18 cellular contexts compared by ENCODE assay signal in genomic region chr4:173937871-173938270, GRCh38.
"Had no signal": no experiment of that assay in that cellular context is flagged by ENCODE, and none has a peak within 500 bp of the region (broad histone marks: within the 10 kb centered on the region; RNA-seq: fewer than 3 reads in every experiment).

No MANE protein-coding gene starts in this region.

- H3K9me3 ChIP-seq: adrenal gland, gastrocnemius medialis, spleen, upper lobe of right lung had no signal

- DNase-seq: activated CD4-positive, alpha-beta T cell treated with anti-CD3 and anti-CD28 coated beads, Interleukin-2, amount 10 ng/mL, durations not matched to agents 7 days and 5 days; activated CD4-positive, CD25-positive, alpha-beta regulatory T cell treated with anti-CD3 and anti-CD28 coated beads, Interleukin-2, amount 50 U/mL, for 72 hours; activated T-cell treated with anti-CD3 and anti-CD28 coated beads, Interleukin-2, amount 50 U/mL, for 1 hour; adrenal gland; central memory CD4-positive, alpha-beta T cell; effector memory CD4-positive, alpha-beta T cell; gastrocnemius medialis; head of caudate nucleus; hypothalamus; naive thymus-derived CD4-positive, alpha-beta T cell; spleen; stimulated activated CD4-positive, alpha-beta T cell treated with anti-CD3 and anti-CD28 coated beads, Interleukin-4, amount 100 ng/mL, for 1 hour; stimulated activated naive CD4-positive, alpha-beta T cell treated with Interleukin-2 at 50 U/mL for 16 hours; T-helper 1 cell; upper lobe of right lung; WERI-Rb-1 had no signal

- H3K4me3 ChIP-seq: adrenal gland, gastrocnemius medialis, spleen, upper lobe of right lung had no signal

- FAIRE-seq: astrocyte, islet of Langerhans had no signal

- H3K4me1 ChIP-seq: adrenal gland, gastrocnemius medialis, spleen, upper lobe of right lung had no signal

- H3K27me3 ChIP-seq: adrenal gland, gastrocnemius medialis, spleen, upper lobe of right lung had no signal

- H3K27ac ChIP-seq: adrenal gland, gastrocnemius medialis, spleen, upper lobe of right lung, WERI-Rb-1 had no signal

- H3K36me3 ChIP-seq: adrenal gland, gastrocnemius medialis, spleen, upper lobe of right lung, WERI-Rb-1 had no signal
